In genomic region chr22:17443413-17444203, GRCh38 we compare ENCODE assay signal across 20 cellular contexts.
DNase-seq lines count a peak whose midpoint lies in the region; ATAC-seq, FAIRE-seq and TF ChIP-seq lines count a peak whose summit lies in the region.
"Had no signal": no experiment of that assay in that cellular context is flagged by ENCODE, and none has a peak within 500 bp of the region (broad histone marks: within the 10 kb centered on the region; RNA-seq: fewer than 3 reads in every experiment).

No MANE protein-coding gene starts in this region.

- H3K27me3 ChIP-seq in astrocyte (ENCODE audit: insufficient read depth, low read length): no peaks in the 10 kb centered on the region
- no peaks in the 10 kb centered on the region for H3K27me3 ChIP-seq in hepatocyte
- H3K27me3 ChIP-seq: BLaER1, spleen had no signal

- H3K79me2 ChIP-seq in astrocyte (ENCODE audit: insufficient read depth, low read length): no peaks in the 10 kb centered on the region
- peaks cover 12% of the 10 kb centered on the region for H3K79me2 ChIP-seq in hepatocyte

- no peak overlapping the region for H3K4me3 ChIP-seq in astrocyte (ENCODE audit: insufficient read depth, low read depth, low read length)
- no peak overlapping the region for H3K4me3 ChIP-seq in hepatocyte
- H3K4me3 ChIP-seq: BLaER1, spleen, tibial artery had no signal

- 71% methylated on average over 17 of the region's 17 CpGs for WGBS in hepatocyte (ENCODE audit: low lambda C conversion rate, missing lambda C conversion rate)

- H3K9me3 Mint-ChIP-seq in astrocyte (ENCODE audit: unreplicated experiment): no peaks in the 10 kb centered on the region
- no peaks in the 10 kb centered on the region for H3K9me3 Mint-ChIP-seq in progenitor cell of endocrine pancreas (ENCODE audit: low read depth)
- no peaks in the 10 kb centered on the region for H3K9me3 Mint-ChIP-seq in stimulated activated naive B cell treated with anti-CD40 and anti-IgM and Interleukin-4, amounts not matched to agents 10 μg/mL and 1 μg/mL and 100 μg/mL, for 72 hours
- H3K9me3 Mint-ChIP-seq: activated B cell treated with CpG ODN at 0.5 μM for 24 hours had no signal

- peak overlapping the region; percentile 25 for H3K4me2 ChIP-seq in astrocyte (ENCODE audit: low read length)
- H3K4me2 ChIP-seq in hepatocyte: peak overlapping the region; percentile 2
- H3K4me2 ChIP-seq: BLaER1 had no signal

- H4K20me1 ChIP-seq in astrocyte (ENCODE audit: insufficient read depth, low read length) (no peaks in the 10 kb centered on the region), hepatocyte (ENCODE audit: insufficient read depth, poor library complexity, severe bottlenecking) (no peaks in the 10 kb centered on the region)
- H4K20me1 ChIP-seq: BLaER1 had no signal

- H3K27me3 Mint-ChIP-seq in astrocyte (ENCODE audit: low read depth, unreplicated experiment) (no peaks in the 10 kb centered on the region), progenitor cell of endocrine pancreas (no peaks in the 10 kb centered on the region)
- H3K27me3 Mint-ChIP-seq in stimulated activated naive B cell treated with anti-CD40 and anti-IgM and Interleukin-4, amounts not matched to agents 10 μg/mL and 1 μg/mL and 100 μg/mL, for 72 hours: no peaks in the 10 kb centered on the region

- TF ChIP-seq CTCF in astrocyte (IDR thresholded peaks at IDR 0.05; ENCODE audit: insufficient read depth, low read depth, low read length) (no peak), hepatocyte (IDR thresholded peaks at IDR 0.05; ENCODE audit: poor library complexity) (no peak), progenitor cell of endocrine pancreas (IDR thresholded peaks at IDR 0.05; ENCODE audit: unreplicated experiment) (no peak)

- H2AFZ ChIP-seq in astrocyte (ENCODE audit: low read depth, low read length) (no peak overlapping the region), hepatocyte (peak overlapping the region; percentile 55)

- FAIRE-seq in astrocyte (lab: Jason Lieb, UNC): no peak
- FAIRE-seq: GM18507 had no signal

- DNase-seq in NCI-H2171 (lab: John Stamatoyannopoulos, UW) (peak; percentile 40), astrocyte (ENCODE audit: low read depth) (no peak), hepatocyte (ENCODE audit: low spot score) (no peak), progenitor cell of endocrine pancreas (ENCODE audit: low spot score, unreplicated experiment) (no peak), NCI-H2107 treated with DMSO at 0.1 percent for 48 hours (lab: John Stamatoyannopoulos, UW; ENCODE audit: unreplicated experiment) (no peak), germinal center (ENCODE audit: low spot score) (no peak)
- DNase-seq in stimulated activated naive B cell treated with anti-CD40 and anti-IgM and Interleukin-4, amounts not matched to agents 10 μg/mL and 1 μg/mL and 100 μg/mL, for 72 hours: no peak
- DNase-seq: activated B cell treated with CpG ODN at 0.5 μM for 24 hours; activated effector memory CD4-positive, alpha-beta T cell treated with Interleukin-2 at 50 U/mL for 16 hours; anterior cingulate cortex; DMS53; erythroblast; left cardiac atrium; NCI-H1436 treated with DMSO at 0.1 percent for 48 hours; posterior cingulate gyrus; spleen; tibial artery had no signal

- H3K9ac ChIP-seq in astrocyte (ENCODE audit: low read length): no peak overlapping the region
- H3K9ac ChIP-seq: BLaER1 had no signal

- H3K4me1 ChIP-seq in astrocyte (ENCODE audit: insufficient read depth, low read length): no peaks in the 10 kb centered on the region
- no peaks in the 10 kb centered on the region for H3K4me1 ChIP-seq in hepatocyte (ENCODE audit: insufficient read depth)
- H3K4me1 ChIP-seq: BLaER1, spleen, tibial artery had no signal

- H3K27ac Mint-ChIP-seq in astrocyte (ENCODE audit: unreplicated experiment) (peak overlapping the region; percentile 31), progenitor cell of endocrine pancreas (peak overlapping the region; percentile 91)
- H3K27ac Mint-ChIP-seq in stimulated activated naive B cell treated with anti-CD40 and anti-IgM and Interleukin-4, amounts not matched to agents 10 μg/mL and 1 μg/mL and 100 μg/mL, for 72 hours: no peak overlapping the region
- H3K27ac Mint-ChIP-seq: activated B cell treated with CpG ODN at 0.5 μM for 24 hours had no signal

- H3K9me3 ChIP-seq in astrocyte (ENCODE audit: insufficient read depth, low read depth, low read length) (no peaks in the 10 kb centered on the region), hepatocyte (ENCODE audit: low read depth) (no peaks in the 10 kb centered on the region)
- H3K9me3 ChIP-seq: spleen, tibial artery had no signal

- peaks cover 2% of the 10 kb centered on the region for H3K36me3 Mint-ChIP-seq in astrocyte (ENCODE audit: low read depth, unreplicated experiment)
- no peaks in the 10 kb centered on the region for H3K36me3 Mint-ChIP-seq in progenitor cell of endocrine pancreas (ENCODE audit: insufficient read depth)
- H3K36me3 Mint-ChIP-seq in stimulated activated naive B cell treated with anti-CD40 and anti-IgM and Interleukin-4, amounts not matched to agents 10 μg/mL and 1 μg/mL and 100 μg/mL, for 72 hours: no peaks in the 10 kb centered on the region

- H3K36me3 ChIP-seq in astrocyte (ENCODE audit: insufficient read depth, low read length) (no peaks in the 10 kb centered on the region), hepatocyte (replicated peaks; ENCODE audit: insufficient read depth, low read depth) (no peaks in the 10 kb centered on the region)
- H3K36me3 ChIP-seq: BLaER1, spleen, tibial artery had no signal

- no peaks in the 10 kb centered on the region for H3K9me2 ChIP-seq in hepatocyte (replicated peaks; ENCODE audit: insufficient read depth)

- ATAC-seq in stimulated activated naive B cell treated with anti-CD40 and anti-IgM and Interleukin-4, amounts not matched to agents 10 μg/mL and 1 μg/mL and 100 μg/mL, for 72 hours (replicated peaks): no peak
- ATAC-seq in HG03378 (IDR thresholded peaks at IDR 0.05; ENCODE audit: unreplicated experiment): no peak
- ATAC-seq: left cardiac atrium had no signal

- H3K27ac ChIP-seq in astrocyte (ENCODE audit: low read depth, low read length) (no peak overlapping the region), hepatocyte (peak overlapping the region; percentile 12)
- H3K27ac ChIP-seq: BLaER1, spleen, tibial artery had no signal

- no peak overlapping the region for H3K4me3 Mint-ChIP-seq in astrocyte (ENCODE audit: unreplicated experiment)
- peak overlapping the region; percentile 63 for H3K4me3 Mint-ChIP-seq in progenitor cell of endocrine pancreas (ENCODE audit: low read depth)
- H3K4me3 Mint-ChIP-seq in stimulated activated naive B cell treated with anti-CD40 and anti-IgM and Interleukin-4, amounts not matched to agents 10 μg/mL and 1 μg/mL and 100 μg/mL, for 72 hours: no peak overlapping the region
- H3K4me3 Mint-ChIP-seq: activated B cell treated with CpG ODN at 0.5 μM for 24 hours had no signal

- peaks cover 11% of the 10 kb centered on the region for H3K4me1 Mint-ChIP-seq in astrocyte (ENCODE audit: low read depth, unreplicated experiment)
- peaks cover 15% of the 10 kb centered on the region for H3K4me1 Mint-ChIP-seq in progenitor cell of endocrine pancreas (ENCODE audit: low read depth)
- H3K4me1 Mint-ChIP-seq in stimulated activated naive B cell treated with anti-CD40 and anti-IgM and Interleukin-4, amounts not matched to agents 10 μg/mL and 1 μg/mL and 100 μg/mL, for 72 hours: no peaks in the 10 kb centered on the region
- H3K4me1 Mint-ChIP-seq: activated B cell treated with CpG ODN at 0.5 μM for 24 hours had no signal
